Comparison of ENCODE assay signal across 10 cellular contexts in genomic region chr16:88688013-88688778, GRCh38. TPM values are rescaled to one million over a fixed set of nuclear protein-coding genes. Genes with fewer than 3 reads are reported as not detected.
A peak's percentile ranks its signal among the peaks of the same experiment; 100 is the strongest.
DNase-seq lines count a peak whose midpoint lies in the region; ATAC-seq and FAIRE-seq lines count a peak whose summit lies in the region.
"Had no signal": no experiment of that assay in that cellular context is flagged by ENCODE, and none has a peak within 500 bp of the region (broad histone marks: within the 10 kb centered on the region; RNA-seq: fewer than 3 reads in every experiment).

No MANE protein-coding gene starts in this region.

- no peaks in the 10 kb centered on the region for H3K9me3 Mint-ChIP-seq in naive thymus-derived CD8-positive, alpha-beta T cell
- H3K9me3 Mint-ChIP-seq in activated naive CD4-positive, alpha-beta T cell treated with anti-CD3 and anti-CD28 coated beads for 36 hours: no peaks in the 10 kb centered on the region

- intact Hi-C loops in activated naive CD4-positive, alpha-beta T cell treated with anti-CD3 and anti-CD28 coated beads for 36 hours (cut with micrococcal nuclease): loop anchor here (5.0 kb wide), 1 partner anchor 116 kb away; the partner anchor contains the start of gene ZC3H18

- no peak for ATAC-seq in naive thymus-derived CD8-positive, alpha-beta T cell

- peak; percentile 78 for DNase-seq in DMS153 treated with DMSO at 0.1 percent for 48 hours (lab: John Stamatoyannopoulos, UW; ENCODE audit: unreplicated experiment)
- peak; percentile 69 for DNase-seq in NCI-H146 treated with DMSO at 0.1 percent for 48 hours (lab: John Stamatoyannopoulos, UW; ENCODE audit: unreplicated experiment)
- DNase-seq in amniotic epithelial cell (ENCODE audit: low read depth): peak; percentile 55
- DNase-seq in naive thymus-derived CD8-positive, alpha-beta T cell: no peak
- no peak for DNase-seq in activated naive CD4-positive, alpha-beta T cell treated with anti-CD3 and anti-CD28 coated beads for 36 hours
- no peak for DNase-seq in GM19239 (ENCODE audit: insufficient read length, low spot score)
- DNase-seq in activated CD4-positive, CD25-positive, alpha-beta regulatory T cell treated with anti-CD3 and anti-CD28 coated beads, Interleukin-2, amount 50 U/mL, for 72 hours: no peak
- DNase-seq in KBM-7: no peak
- DNase-seq: activated CD8-positive, alpha-beta memory T cell treated with anti-CD3 and anti-CD28 coated beads, Interleukin-2, amount 50 U/mL, for 4 hours had no signal

- CTCF ChIA-PET in activated naive CD4-positive, alpha-beta T cell treated with anti-CD3 and anti-CD28 coated beads for 36 hours (lab: Charles Lee): interaction anchor here (2.4 kb wide), 1 partner anchor 10 kb away, joined by 6 read pairs; no protein-coding TSS in a partner anchor

- no peaks in the 10 kb centered on the region for H3K27me3 Mint-ChIP-seq in naive thymus-derived CD8-positive, alpha-beta T cell
- no peaks in the 10 kb centered on the region for H3K27me3 Mint-ChIP-seq in activated naive CD4-positive, alpha-beta T cell treated with anti-CD3 and anti-CD28 coated beads for 36 hours (ENCODE audit: low read depth)

- POLR2A ChIA-PET in naive thymus-derived CD8-positive, alpha-beta T cell (lab: Charles Lee): interaction anchor here (0.7 to 6.1 kb wide), 6 partner anchors 9 to 405 kb away, joined by 3 to 96 read pairs (median 5); partner anchors contain the start of gene ACSF3

- peaks cover 13 to 69% (median 47%) of the 10 kb centered on the region in 4 donors for H3K4me1 Mint-ChIP-seq in naive thymus-derived CD8-positive, alpha-beta T cell
- peaks cover 52% of the 10 kb centered on the region for H3K4me1 Mint-ChIP-seq in activated naive CD4-positive, alpha-beta T cell treated with anti-CD3 and anti-CD28 coated beads for 36 hours (ENCODE audit: low read depth)

- H3K27ac Mint-ChIP-seq in naive thymus-derived CD8-positive, alpha-beta T cell: peak overlapping the region in 6 of 10 donors; percentile 20 to 71 (median 36)
- no peak overlapping the region for H3K27ac Mint-ChIP-seq in activated naive CD4-positive, alpha-beta T cell treated with anti-CD3 and anti-CD28 coated beads for 36 hours

- peak overlapping the region in 6 of 10 donors; percentile 7 to 45 (median 21) for H3K4me3 Mint-ChIP-seq in naive thymus-derived CD8-positive, alpha-beta T cell
- no peak overlapping the region for H3K4me3 Mint-ChIP-seq in activated naive CD4-positive, alpha-beta T cell treated with anti-CD3 and anti-CD28 coated beads for 36 hours

- no peak for FAIRE-seq in GM19239 (lab: Jason Lieb, UNC)

- no peaks in the 10 kb centered on the region for H3K36me3 Mint-ChIP-seq in naive thymus-derived CD8-positive, alpha-beta T cell
- H3K36me3 Mint-ChIP-seq in activated naive CD4-positive, alpha-beta T cell treated with anti-CD3 and anti-CD28 coated beads for 36 hours (ENCODE audit: low read depth): no peaks in the 10 kb centered on the region

- in situ Hi-C loops in KBM-7 (cut with MboI; ENCODE audit: low pct_unique_long_range_greater_than_20kb, low sequenced_read_pairs): no loop called here

RNA-seq across cellular contexts. Expression of gene SNAI3, which starts 1.9 kb away (rescaled TPM):
- total RNA-seq in naive thymus-derived CD8-positive, alpha-beta T cell: 1 to 10 TPM; 2.3 to 2.5 TPM
- polyA plus RNA-seq in naive thymus-derived CD8-positive, alpha-beta T cell: 1 to 10 TPM; 3.3 to 6.1 (median 5.3) TPM
- 1 to 10 TPM; 2.9 to 3.0 TPM for total RNA-seq in activated naive CD4-positive, alpha-beta T cell treated with anti-CD3 and anti-CD28 coated beads for 36 hours
- total RNA-seq: fibroblast of villous mesenchyme had no signal

RNA-seq across cellular contexts. Expression of gene RNF166, which starts 18.0 kb away (rescaled TPM):
- 100 to 1,000 TPM; 209 to 230 TPM for total RNA-seq in naive thymus-derived CD8-positive, alpha-beta T cell
- 100 to 1,000 TPM in 2 of 3 donors, 10 to 100 TPM in 1; 79.4 to 104 (median 101) TPM for polyA plus RNA-seq in naive thymus-derived CD8-positive, alpha-beta T cell
- 10 to 100 TPM; 33.6 to 35.3 TPM for total RNA-seq in activated naive CD4-positive, alpha-beta T cell treated with anti-CD3 and anti-CD28 coated beads for 36 hours

RNA-seq across cellular contexts. Expression of gene CTU2, which starts 18.1 kb away (rescaled TPM):
- 10 to 100 TPM; 28.7 to 31.5 TPM for total RNA-seq in naive thymus-derived CD8-positive, alpha-beta T cell
- polyA plus RNA-seq in naive thymus-derived CD8-positive, alpha-beta T cell: 10 to 100 TPM; 16.9 to 21.9 (median 19.0) TPM
- total RNA-seq in activated naive CD4-positive, alpha-beta T cell treated with anti-CD3 and anti-CD28 coated beads for 36 hours: 10 to 100 TPM; 46.1 to 48.1 TPM

RNA-seq across cellular contexts. Expression of gene MVD, which starts 25.3 kb away (rescaled TPM):
- total RNA-seq in naive thymus-derived CD8-positive, alpha-beta T cell: 10 to 100 TPM; 40.2 to 42.7 TPM
- 10 to 100 TPM; 14.4 to 20.4 (median 18.5) TPM for polyA plus RNA-seq in naive thymus-derived CD8-positive, alpha-beta T cell
- total RNA-seq in activated naive CD4-positive, alpha-beta T cell treated with anti-CD3 and anti-CD28 coated beads for 36 hours: 10 to 100 TPM; 90.5 to 96.8 TPM

RNA-seq across cellular contexts. Expression of gene CYBA, which starts 37.3 kb away (rescaled TPM):
- 100 to 1,000 TPM; 231 to 235 TPM for total RNA-seq in naive thymus-derived CD8-positive, alpha-beta T cell
- 100 to 1,000 TPM; 625 to 787 (median 649) TPM for polyA plus RNA-seq in naive thymus-derived CD8-positive, alpha-beta T cell
- 100 to 1,000 TPM; 167 to 180 TPM for total RNA-seq in activated naive CD4-positive, alpha-beta T cell treated with anti-CD3 and anti-CD28 coated beads for 36 hours

Comparison
In these comparisons a context has a peak if more than half of its experiments do, and no peak if none do; other contexts are left out.
1. DNase-seq: peak in DMS153 treated with DMSO at 0.1 percent for 48 hours (single experiment), NCI-H146 treated with DMSO at 0.1 percent for 48 hours (single experiment) and amniotic epithelial cell (single experiment); none in naive thymus-derived CD8-positive, alpha-beta T cell (0 of 10), activated naive CD4-positive, alpha-beta T cell treated with anti-CD3 and anti-CD28 coated beads for 36 hours (single experiment), GM19239 (single experiment), activated CD4-positive, CD25-positive, alpha-beta regulatory T cell treated with anti-CD3 and anti-CD28 coated beads, Interleukin-2, amount 50 U/mL, for 72 hours (single experiment) and KBM-7 (single experiment).
2. RNA of gene RNF166, which starts 18.0 kb away (total RNA-seq): 209 to 230 TPM in naive thymus-derived CD8-positive, alpha-beta T cell; 33.6 to 35.3 TPM in activated naive CD4-positive, alpha-beta T cell treated with anti-CD3 and anti-CD28 coated beads for 36 hours; every median in the first group is over 4 times any median in the second.